8 cellular contexts compared by ENCODE assay signal in genomic region chr6:163414367-163415175, GRCh38. TPM values are rescaled to one million over a fixed set of nuclear protein-coding genes. Genes with fewer than 3 reads are reported as not detected.
DNase-seq lines count a peak whose midpoint lies in the region; ATAC-seq and TF ChIP-seq lines count a peak whose summit lies in the region.

TSS of gene QKI (plus strand) at chr6:163414718. CDS start at chr6:163415194, 476 bp downstream.

- peaks cover 6 to 8% of the 10 kb centered on the region in 2 donors for H3K27me3 Mint-ChIP-seq in natural killer cell (ENCODE audit: low read depth in 2 of 2)

- peaks cover 63% of the 10 kb centered on the region for H3K79me2 ChIP-seq in PC-9 (ENCODE audit: low read depth)
- peaks cover 47% of the 10 kb centered on the region for H3K79me2 ChIP-seq in fibroblast of lung (ENCODE audit: control insufficient read depth, insufficient read depth, low read length)

- peak within 1 kb of the TSS; percentile 90 for H3K4me3 ChIP-seq in AG10803 (ENCODE audit: low read length)
- H3K4me3 ChIP-seq in PC-9: peak within 1 kb of the TSS; percentile 93
- peak within 1 kb of the TSS; percentile 80 to 99 (median 97) for H3K4me3 ChIP-seq in fibroblast of lung (replicated peaks in 1 of 4; ENCODE audit: control extremely low read depth in 1 of 4, insufficient read depth in 1 of 4, low read depth in 3 of 4, low read length in 4 of 4)

- H3K9ac ChIP-seq in fibroblast of lung (ENCODE audit: insufficient read depth, low read length): peak within 1 kb of the TSS; percentile 83

- ATAC-seq in GM19035 (IDR thresholded peaks at IDR 0.05; ENCODE audit: unreplicated experiment) (peak; percentile 40), HG03280 (IDR thresholded peaks at IDR 0.05; ENCODE audit: unreplicated experiment) (peak; percentile 36), natural killer cell (peak; percentile 47 to 75 (median 59))

- H3K4me1 ChIP-seq in PC-9 (replicated peaks; ENCODE audit: insufficient read depth) (peaks cover 37% of the 10 kb centered on the region), fibroblast of lung (ENCODE audit: control insufficient read depth, extremely low read depth, insufficient read depth, low read length) (no peaks in the 10 kb centered on the region)

- no peaks in the 10 kb centered on the region for H3K9me3 Mint-ChIP-seq in natural killer cell

- peaks cover 24% of the 10 kb centered on the region for H4K20me1 ChIP-seq in PC-9 (ENCODE audit: insufficient read depth)
- H4K20me1 ChIP-seq in fibroblast of lung (ENCODE audit: control insufficient read depth, extremely low read depth, insufficient read depth, low read length): no peaks in the 10 kb centered on the region

- H3K36me3 Mint-ChIP-seq in natural killer cell: no peaks in the 10 kb centered on the region

- peak within 1 kb of the TSS; percentile 90 for H3K4me3 Mint-ChIP-seq in natural killer cell

- TF ChIP-seq CTCF in AG10803 (conservative IDR thresholded peaks at IDR 0.05; ENCODE audit: low read length): no peak
- TF ChIP-seq CTCF in PC-9 (conservative IDR thresholded peaks at IDR 0.05): no peak
- TF ChIP-seq CTCF in fibroblast of lung (conservative IDR thresholded peaks at IDR 0.05 in 1 of 2, IDR thresholded peaks at IDR 0.05 in 1 of 2; ENCODE audit: low read depth in 1 of 2, low read length in 2 of 2): no peak
- TF ChIP-seq CTCF in natural killer cell (IDR thresholded peaks at IDR 0.05): no peak

- CTCF ChIA-PET in PC-9 (lab: Charles Lee): no interaction called here

- BruUV-seq in PC-9 (replicated peaks; lab: Mats Ljungman, UMichigan): no TSS peak

- DNase-seq in AG10803 (ENCODE audit: low read depth): peak; percentile 81
- peak in 1 of 2 experiments; percentile 73 for DNase-seq in PC-9
- peak; percentile 74 for DNase-seq in activated T-helper 1 cell treated with Interleukin-2 at 50 U/mL for 16 hours (ENCODE audit: low read depth)
- peak; percentile 72 to 75 for DNase-seq in fibroblast of lung (ENCODE audit: low read depth in 2 of 2)
- DNase-seq in natural killer cell: peak; percentile 74
- DNase-seq in stimulated activated naive CD4-positive, alpha-beta T cell (lab: John Stamatoyannopoulos, UW): peak; percentile 61 to 82 (median 79)

- peak within 1 kb of the TSS; percentile 84 for H2AFZ ChIP-seq in PC-9
- no peak within 1 kb of the TSS for H2AFZ ChIP-seq in fibroblast of lung (ENCODE audit: low read length)

- no peaks in the 10 kb centered on the region for H3K9me3 ChIP-seq in PC-9 (ENCODE audit: insufficient read depth, low read depth)
- no peaks in the 10 kb centered on the region for H3K9me3 ChIP-seq in fibroblast of lung (ENCODE audit: control insufficient read depth, insufficient read depth, low read depth, low read length)

- no peaks in the 10 kb centered on the region for H3F3A ChIP-seq in PC-9 (ENCODE audit: insufficient read depth, low read depth)

- 0 out of 2 replicates have a peak, but pooled peaks cover 3% of the 10 kb centered on the region for H3K36me3 ChIP-seq in PC-9 (ENCODE audit: low read depth)
- no peaks in the 10 kb centered on the region for H3K36me3 ChIP-seq in fibroblast of lung (ENCODE audit: control insufficient read depth, insufficient read depth, low read length)

- POLR2A ChIA-PET in PC-9 (lab: Charles Lee; ENCODE audit: unreplicated experiment): no interaction called here

- no peaks in the 10 kb centered on the region for H3K27me3 ChIP-seq in PC-9 (ENCODE audit: insufficient read depth, low read depth)
- no peaks in the 10 kb centered on the region for H3K27me3 ChIP-seq in fibroblast of lung (ENCODE audit: control insufficient read depth, insufficient read depth, low read length)

- H3K4me2 ChIP-seq in PC-9 (peak within 1 kb of the TSS; percentile 96), fibroblast of lung (ENCODE audit: extremely low read depth, insufficient read depth, low read length) (peak within 1 kb of the TSS; percentile 69)

- H3K27ac Mint-ChIP-seq in natural killer cell: peak within 1 kb of the TSS; percentile 93 to 94

- intact Hi-C loops in PC-9 (cut with micrococcal nuclease; ENCODE audit: unreplicated experiment) (loop anchor here (5.0 kb wide), 2 partner anchors 543 to 1513 kb away; no protein-coding TSS in a partner anchor), natural killer cell (cut with micrococcal nuclease) (loop anchor here (5.0 to 10.0 kb wide), 3 partner anchors 138 to 693 kb away; partner anchors contain the start of genes PACRG and PRKN)

- no peaks in the 10 kb centered on the region for H3K9me2 ChIP-seq in PC-9 (ENCODE audit: insufficient read depth)

- H3K4me1 Mint-ChIP-seq in natural killer cell: peaks cover 44 to 45% of the 10 kb centered on the region in 2 donors

- H3K27ac ChIP-seq in PC-9 (peak within 1 kb of the TSS; percentile 79), fibroblast of lung (ENCODE audit: insufficient read depth, low read length) (peak within 1 kb of the TSS; percentile 87)

RNA-seq across cellular contexts. Expression of gene QKI, which starts in this region (rescaled TPM):
- total RNA-seq in PC-9 (2021): 47.1 and 50.8 TPM in 2 replicates
- total RNA-seq in fibroblast of lung: 121 and 129 TPM in 2 replicates
- 218 and 224 TPM in 2 replicates for polyA plus RNA-seq in fibroblast of lung
- polyA plus RNA-seq in fibroblast of lung (2012): 92.7 and 102 TPM in 2 replicates
- polyA minus RNA-seq in fibroblast of lung (ENCODE audit: low replicate concordance): 267 and 323 TPM in 2 replicates
- total RNA-seq in natural killer cell: 100 to 1,000 TPM; 148 to 174 (median 166) TPM
